ENCODE assay signal across 7 cellular contexts in genomic region chr16:30984669-30985400, GRCh38. TPM values are rescaled to one million over a fixed set of nuclear protein-coding genes. Genes with fewer than 3 reads are reported as not detected.
DNase-seq lines count a peak whose midpoint lies in the region; ATAC-seq, FAIRE-seq and TF ChIP-seq lines count a peak whose summit lies in the region.

Gene HSD3B7, plus strand, starts transcription at chr16:30985207. Its CDS starts 452 bp downstream, at chr16:30985659.

- H3K4me3 ChIP-seq in LNCaP clone FGC (ENCODE audit: low read depth, low read length) (peak within 1 kb of the TSS; percentile 60), pancreas (peak within 1 kb of the TSS; percentile 24 to 61 (median 36)), thoracic aorta (peak within 1 kb of the TSS; percentile 60)

- H3K9me3 Mint-ChIP-seq in activated naive CD4-positive, alpha-beta T cell treated with anti-CD3 and anti-CD28 coated beads, Interleukin-2, amount 10 ng/mL, durations not matched to agents 7 days and 5 days, result no peaks in the 10 kb centered on the region

- DNase-seq in LNCaP clone FGC (ENCODE audit: low read depth), result peak; percentile 33
- DNase-seq in activated naive CD4-positive, alpha-beta T cell treated with anti-CD3 and anti-CD28 coated beads, Interleukin-2, amount 10 ng/mL, durations not matched to agents 7 days and 5 days, result peak; percentile 88
- DNase-seq in Right ventricle myocardium inferior (ENCODE audit: missing footprints), result peak; percentile 96
- DNase-seq in pancreas, result peak; percentile 88 to 100 (median 94)
- DNase-seq in thoracic aorta (ENCODE audit: low spot score), result peak; percentile 78

- intact Hi-C loops in Right ventricle myocardium inferior (cut with DNase I), result loop anchor here (1.0 to 5.0 kb wide), 5 partner anchors 157 to 884 kb away; partner anchors contain the start of gene ARMC5
- intact Hi-C loops in pancreas (cut with DNase I), result loop anchor here in 2 of 3 donors (5.0 to 10.0 kb wide), 4 partner anchors 100 to 462 kb away; partner anchors contain the start of genes PRSS53 (in 1 of the 2) and ZNF843 (in 1 of the 2)

- TF ChIP-seq CTCF in GM12874 (IDR thresholded peaks at IDR 0.05; ENCODE audit: insufficient read depth, low read depth, low read length) (peak; percentile 93), LNCaP clone FGC (IDR thresholded peaks at IDR 0.05; ENCODE audit: control insufficient read depth, extremely low read depth, insufficient read depth) (peak; percentile 90), pancreas (IDR thresholded peaks at IDR 0.05) (peak; percentile 93 to 97 (median 96)), thoracic aorta (IDR thresholded peaks at IDR 0.05) (peak; percentile 98)

- H3K27ac Mint-ChIP-seq in activated naive CD4-positive, alpha-beta T cell treated with anti-CD3 and anti-CD28 coated beads, Interleukin-2, amount 10 ng/mL, durations not matched to agents 7 days and 5 days, result peak within 1 kb of the TSS; percentile 45

- H3K27ac ChIP-seq in pancreas, result peak within 1 kb of the TSS; percentile 85 to 87 (median 86)
- no peak within 1 kb of the TSS for H3K27ac ChIP-seq in thoracic aorta

- ATAC-seq in SK-N-SH treated with all-trans-retinoic acid at 6 μM for 48 hours, result peak; percentile 90
- peak; percentile 91 for ATAC-seq in Right ventricle myocardium inferior
- ATAC-seq in pancreas, result peak; percentile 89 to 96 (median 94)
- ATAC-seq in thoracic aorta (ENCODE audit: insufficient number of reproducible peaks, low FRiP score, low read depth), result peak; percentile 51

- peaks cover 0 to 17% (median 0%) of the 10 kb centered on the region in 3 donors for H3K36me3 ChIP-seq in pancreas
- H3K36me3 ChIP-seq in thoracic aorta, result peaks cover 24% of the 10 kb centered on the region

- FAIRE-seq in pancreas (lab: Jason Lieb, UNC), result no peak

- H3K4me3 Mint-ChIP-seq in activated naive CD4-positive, alpha-beta T cell treated with anti-CD3 and anti-CD28 coated beads, Interleukin-2, amount 10 ng/mL, durations not matched to agents 7 days and 5 days, result peak within 1 kb of the TSS; percentile 38

- 16 to 17% methylated on average over 23 to 24 of the region's 24 CpGs for WGBS in pancreas, 2 donors

- H3K4me1 ChIP-seq in pancreas (peaks cover 0 to 7% (median 0%) of the 10 kb centered on the region in 3 donors), thoracic aorta (ENCODE audit: control insufficient read depth in 1 of 2, low read depth in 2 of 2) (peaks cover 0 to 10% of the 10 kb centered on the region in 2 donors)

- H3K27me3 ChIP-seq in pancreas (no peaks in the 10 kb centered on the region), thoracic aorta (replicated peaks; ENCODE audit: insufficient read depth) (no peaks in the 10 kb centered on the region)

- peaks cover 24% of the 10 kb centered on the region for H3K36me3 Mint-ChIP-seq in activated naive CD4-positive, alpha-beta T cell treated with anti-CD3 and anti-CD28 coated beads, Interleukin-2, amount 10 ng/mL, durations not matched to agents 7 days and 5 days

- CTCF ChIA-PET in activated naive CD4-positive, alpha-beta T cell treated with anti-CD3 and anti-CD28 coated beads, Interleukin-2, amount 10 ng/mL, durations not matched to agents 7 days and 5 days (lab: Charles Lee), result interaction anchor here (0.6 to 2.3 kb wide), 29 partner anchors 9 to 884 kb away, joined by 3 to 18 read pairs (median 4); partner anchors contain the start of genes VKORC1 and ZNF843

- peaks cover 11% of the 10 kb centered on the region for H3K4me1 Mint-ChIP-seq in activated naive CD4-positive, alpha-beta T cell treated with anti-CD3 and anti-CD28 coated beads, Interleukin-2, amount 10 ng/mL, durations not matched to agents 7 days and 5 days

- no peaks in the 10 kb centered on the region for H3K27me3 Mint-ChIP-seq in activated naive CD4-positive, alpha-beta T cell treated with anti-CD3 and anti-CD28 coated beads, Interleukin-2, amount 10 ng/mL, durations not matched to agents 7 days and 5 days

- H3K9me3 ChIP-seq in pancreas, result no peaks in the 10 kb centered on the region
- no peaks in the 10 kb centered on the region for H3K9me3 ChIP-seq in thoracic aorta

TF ChIP-seq in SK-N-SH treated with all-trans-retinoic acid at 6 μM for 48 hours, 23 proteins besides CTCF, POLR2A, EP300 and RAD21:
- 0 out of 2 replicates have a peak, but pooled peaks have one; percentile 40 for TF ChIP-seq ZC3H10 (CRISPR knock-in tag; IDR thresholded peaks at IDR 0.05)
- TF ChIP-seq PPARA (CRISPR knock-in tag; IDR thresholded peaks at IDR 0.05; ENCODE audit: borderline replicate concordance), result no peak

RNA-seq across cellular contexts. Expression of gene HSD3B7, which starts in this region (rescaled TPM):
- total RNA-seq in Right ventricle myocardium inferior, result 7.0 TPM
- total RNA-seq in pancreas, result 10 to 100 TPM; 14.2 to 32.1 (median 17.3) TPM
- 10 to 100 TPM; 16.6 to 28.4 TPM for polyA plus RNA-seq in pancreas
- total RNA-seq in thoracic aorta, result 10 to 100 TPM; 16.4 to 26.8 TPM

Comparison
In these comparisons a context has a peak if more than half of its experiments do, and no peak if none do; other contexts are left out.
1. DNase-seq: peak in every context shown above with its lines; median percentile 96 in Right ventricle myocardium inferior; 94 in pancreas; 88 in activated naive CD4-positive, alpha-beta T cell treated with anti-CD3 and anti-CD28 coated beads, Interleukin-2, amount 10 ng/mL, durations not matched to agents 7 days and 5 days; 78 in thoracic aorta; 33 in LNCaP clone FGC.
2. H3K27ac ChIP-seq: peak in pancreas (4 of 4); none in thoracic aorta (0 of 2).
3. Peak in every context shown above with its lines, with median percentiles within 50 percentile points of each other: CTCF ChIP-seq, H3K4me3 ChIP-seq and ATAC-seq.